ENCODE assay signal across 1 cellular context in the genomic region with DNA sequence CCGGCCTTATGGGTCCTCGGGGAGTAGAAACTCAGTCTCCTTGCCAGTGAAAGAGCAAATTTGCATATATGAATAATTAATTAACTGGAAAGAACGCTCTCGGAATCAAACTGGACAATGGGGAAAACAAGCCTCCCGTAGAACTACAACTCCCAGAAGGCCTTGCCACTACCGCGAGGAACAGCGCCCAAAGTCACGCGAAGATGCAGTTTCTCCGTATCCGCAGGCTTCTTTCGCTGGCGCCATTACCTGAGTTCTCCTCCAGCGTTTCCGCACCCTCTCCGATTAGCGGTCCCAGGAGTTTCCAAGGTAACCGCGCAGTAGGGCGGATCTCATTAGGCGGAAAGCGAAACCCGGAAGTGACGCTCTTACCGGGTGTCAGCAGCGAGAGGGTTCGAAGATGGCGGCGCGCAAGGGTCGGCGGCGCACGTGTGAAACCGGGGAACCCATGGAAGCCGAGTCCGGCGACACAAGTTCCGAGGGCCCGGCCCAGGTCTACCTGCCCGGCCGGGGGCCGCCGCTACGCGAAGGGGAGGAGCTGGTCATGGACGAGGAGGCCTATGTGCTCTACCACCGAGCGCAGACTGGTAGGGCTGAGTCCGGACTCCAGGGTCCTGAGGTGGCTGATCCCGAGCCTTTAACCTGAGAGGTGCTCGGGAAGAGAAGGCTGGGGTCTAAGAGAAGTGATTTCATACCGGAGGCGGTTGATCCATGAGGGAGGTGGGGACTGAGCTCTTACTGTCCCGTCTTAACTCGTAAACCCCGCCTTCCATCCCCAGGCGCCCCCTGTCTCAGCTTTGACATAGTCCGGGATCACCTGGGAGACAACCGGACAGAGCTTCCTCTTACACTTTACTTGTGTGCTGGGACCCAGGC.
A peak's percentile ranks its signal among the peaks of the same experiment; 100 is the strongest.
TF ChIP-seq lines count a peak whose summit lies in the region.

A gene (plus strand): TSS at position 378 of the 876 bp plus-strand sequence. CDS start 23 bp downstream, at position 401.

TF ChIP-seq in K562, 482 proteins besides CTCF, POLR2A, EP300 and RAD21 (continued from another document and continues in another):
- TF ChIP-seq, protein P1, sequence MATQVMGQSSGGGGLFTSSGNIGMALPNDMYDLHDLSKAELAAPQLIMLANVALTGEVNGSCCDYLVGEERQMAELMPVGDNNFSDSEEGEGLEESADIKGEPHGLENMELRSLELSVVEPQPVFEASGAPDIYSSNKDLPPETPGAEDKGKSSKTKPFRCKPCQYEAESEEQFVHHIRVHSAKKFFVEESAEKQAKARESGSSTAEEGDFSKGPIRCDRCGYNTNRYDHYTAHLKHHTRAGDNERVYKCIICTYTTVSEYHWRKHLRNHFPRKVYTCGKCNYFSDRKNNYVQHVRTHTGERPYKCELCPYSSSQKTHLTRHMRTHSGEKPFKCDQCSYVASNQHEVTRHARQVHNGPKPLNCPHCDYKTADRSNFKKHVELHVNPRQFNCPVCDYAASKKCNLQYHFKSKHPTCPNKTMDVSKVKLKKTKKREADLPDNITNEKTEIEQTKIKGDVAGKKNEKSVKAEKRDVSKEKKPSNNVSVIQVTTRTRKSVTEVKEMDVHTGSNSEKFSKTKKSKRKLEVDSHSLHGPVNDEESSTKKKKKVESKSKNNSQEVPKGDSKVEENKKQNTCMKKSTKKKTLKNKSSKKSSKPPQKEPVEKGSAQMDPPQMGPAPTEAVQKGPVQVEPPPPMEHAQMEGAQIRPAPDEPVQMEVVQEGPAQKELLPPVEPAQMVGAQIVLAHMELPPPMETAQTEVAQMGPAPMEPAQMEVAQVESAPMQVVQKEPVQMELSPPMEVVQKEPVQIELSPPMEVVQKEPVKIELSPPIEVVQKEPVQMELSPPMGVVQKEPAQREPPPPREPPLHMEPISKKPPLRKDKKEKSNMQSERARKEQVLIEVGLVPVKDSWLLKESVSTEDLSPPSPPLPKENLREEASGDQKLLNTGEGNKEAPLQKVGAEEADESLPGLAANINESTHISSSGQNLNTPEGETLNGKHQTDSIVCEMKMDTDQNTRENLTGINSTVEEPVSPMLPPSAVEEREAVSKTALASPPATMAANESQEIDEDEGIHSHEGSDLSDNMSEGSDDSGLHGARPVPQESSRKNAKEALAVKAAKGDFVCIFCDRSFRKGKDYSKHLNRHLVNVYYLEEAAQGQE (CRISPR knock-in tag; IDR thresholded peaks at IDR 0.05; ENCODE audit: low read depth) = no peak
- no peak for TF ChIP-seq DMBX1 (CRISPR knock-in tag; IDR thresholded peaks at IDR 0.05; ENCODE audit: borderline replicate concordance)
- TF ChIP-seq, protein P2, sequence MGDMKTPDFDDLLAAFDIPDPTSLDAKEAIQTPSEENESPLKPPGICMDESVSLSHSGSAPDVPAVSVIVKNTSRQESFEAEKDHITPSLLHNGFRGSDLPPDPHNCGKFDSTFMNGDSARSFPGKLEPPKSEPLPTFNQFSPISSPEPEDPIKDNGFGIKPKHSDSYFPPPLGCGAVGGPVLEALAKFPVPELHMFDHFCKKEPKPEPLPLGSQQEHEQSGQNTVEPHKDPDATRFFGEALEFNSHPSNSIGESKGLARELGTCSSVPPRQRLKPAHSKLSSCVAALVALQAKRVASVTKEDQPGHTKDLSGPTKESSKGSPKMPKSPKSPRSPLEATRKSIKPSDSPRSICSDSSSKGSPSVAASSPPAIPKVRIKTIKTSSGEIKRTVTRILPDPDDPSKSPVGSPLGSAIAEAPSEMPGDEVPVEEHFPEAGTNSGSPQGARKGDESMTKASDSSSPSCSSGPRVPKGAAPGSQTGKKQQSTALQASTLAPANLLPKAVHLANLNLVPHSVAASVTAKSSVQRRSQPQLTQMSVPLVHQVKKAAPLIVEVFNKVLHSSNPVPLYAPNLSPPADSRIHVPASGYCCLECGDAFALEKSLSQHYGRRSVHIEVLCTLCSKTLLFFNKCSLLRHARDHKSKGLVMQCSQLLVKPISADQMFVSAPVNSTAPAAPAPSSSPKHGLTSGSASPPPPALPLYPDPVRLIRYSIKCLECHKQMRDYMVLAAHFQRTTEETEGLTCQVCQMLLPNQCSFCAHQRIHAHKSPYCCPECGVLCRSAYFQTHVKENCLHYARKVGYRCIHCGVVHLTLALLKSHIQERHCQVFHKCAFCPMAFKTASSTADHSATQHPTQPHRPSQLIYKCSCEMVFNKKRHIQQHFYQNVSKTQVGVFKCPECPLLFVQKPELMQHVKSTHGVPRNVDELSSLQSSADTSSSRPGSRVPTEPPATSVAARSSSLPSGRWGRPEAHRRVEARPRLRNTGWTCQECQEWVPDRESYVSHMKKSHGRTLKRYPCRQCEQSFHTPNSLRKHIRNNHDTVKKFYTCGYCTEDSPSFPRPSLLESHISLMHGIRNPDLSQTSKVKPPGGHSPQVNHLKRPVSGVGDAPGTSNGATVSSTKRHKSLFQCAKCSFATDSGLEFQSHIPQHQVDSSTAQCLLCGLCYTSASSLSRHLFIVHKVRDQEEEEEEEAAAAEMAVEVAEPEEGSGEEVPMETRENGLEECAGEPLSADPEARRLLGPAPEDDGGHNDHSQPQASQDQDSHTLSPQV (IDR thresholded peaks at IDR 0.05) = no peak
- TF ChIP-seq BCOR (IDR thresholded peaks at IDR 0.05) = no peak
- TF ChIP-seq, protein P3, sequence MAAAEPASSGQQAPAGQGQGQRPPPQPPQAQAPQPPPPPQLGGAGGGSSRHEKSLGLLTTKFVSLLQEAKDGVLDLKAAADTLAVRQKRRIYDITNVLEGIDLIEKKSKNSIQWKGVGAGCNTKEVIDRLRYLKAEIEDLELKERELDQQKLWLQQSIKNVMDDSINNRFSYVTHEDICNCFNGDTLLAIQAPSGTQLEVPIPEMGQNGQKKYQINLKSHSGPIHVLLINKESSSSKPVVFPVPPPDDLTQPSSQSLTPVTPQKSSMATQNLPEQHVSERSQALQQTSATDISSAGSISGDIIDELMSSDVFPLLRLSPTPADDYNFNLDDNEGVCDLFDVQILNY (CRISPR knock-in tag; IDR thresholded peaks at IDR 0.05) = no peak
- no peak for TF ChIP-seq MTF1 (CRISPR knock-in tag; IDR thresholded peaks at IDR 0.05; ENCODE audit: borderline replicate concordance)
- peak; percentile 86 for TF ChIP-seq L3MBTL2 (IDR thresholded peaks at IDR 0.05)
- TF ChIP-seq NUFIP1 (IDR thresholded peaks at IDR 0.05; ENCODE audit: partially characterized antibody) = no peak
- no peak for TF ChIP-seq ZC3H8 (IDR thresholded peaks at IDR 0.05)
- TF ChIP-seq PCBP2 (IDR thresholded peaks at IDR 0.05; ENCODE audit: low read depth, low read length, poor library complexity, severe bottlenecking) = no peak
- TF ChIP-seq, protein P4, sequence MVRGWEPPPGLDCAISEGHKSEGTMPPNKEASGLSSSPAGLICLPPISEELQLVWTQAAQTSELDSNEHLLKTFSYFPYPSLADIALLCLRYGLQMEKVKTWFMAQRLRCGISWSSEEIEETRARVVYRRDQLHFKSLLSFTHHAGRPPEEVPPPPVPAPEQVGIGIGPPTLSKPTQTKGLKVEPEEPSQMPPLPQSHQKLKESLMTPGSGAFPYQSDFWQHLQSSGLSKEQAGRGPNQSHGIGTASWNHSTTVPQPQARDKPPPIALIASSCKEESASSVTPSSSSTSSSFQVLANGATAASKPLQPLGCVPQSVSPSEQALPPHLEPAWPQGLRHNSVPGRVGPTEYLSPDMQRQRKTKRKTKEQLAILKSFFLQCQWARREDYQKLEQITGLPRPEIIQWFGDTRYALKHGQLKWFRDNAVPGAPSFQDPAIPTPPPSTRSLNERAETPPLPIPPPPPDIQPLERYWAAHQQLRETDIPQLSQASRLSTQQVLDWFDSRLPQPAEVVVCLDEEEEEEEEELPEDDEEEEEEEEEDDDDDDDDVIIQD (CRISPR knock-in tag; IDR thresholded peaks at IDR 0.05) = no peak
- TF ChIP-seq BRD4 (IDR thresholded peaks at IDR 0.05) = peak; percentile 86; the same call in 1 of the 2 replicates
- TF ChIP-seq, protein P5, sequence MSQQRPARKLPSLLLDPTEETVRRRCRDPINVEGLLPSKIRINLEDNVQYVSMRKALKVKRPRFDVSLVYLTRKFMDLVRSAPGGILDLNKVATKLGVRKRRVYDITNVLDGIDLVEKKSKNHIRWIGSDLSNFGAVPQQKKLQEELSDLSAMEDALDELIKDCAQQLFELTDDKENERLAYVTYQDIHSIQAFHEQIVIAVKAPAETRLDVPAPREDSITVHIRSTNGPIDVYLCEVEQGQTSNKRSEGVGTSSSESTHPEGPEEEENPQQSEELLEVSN (IDR thresholded peaks at IDR 0.05; ENCODE audit: borderline replicate concordance in 1 of 2, extremely low read depth in 1 of 2, insufficient read depth in 1 of 2, insufficient read length in 1 of 2, low read depth in 1 of 2, low read length in 1 of 2, poor library complexity in 1 of 2, severe bottlenecking in 1 of 2) = peak; percentile 32 to 56
- no peak for TF ChIP-seq EZH2 (IDR thresholded peaks at IDR 0.05; ENCODE audit: borderline replicate concordance, low read depth, low read length)
- no peak for TF ChIP-seq CBFA2T3 (IDR thresholded peaks at IDR 0.05)
- no peak for TF ChIP-seq ZNF408 (CRISPR knock-in tag; IDR thresholded peaks at IDR 0.05; ENCODE audit: low read depth)
- peak; percentile 91 for TF ChIP-seq HNRNPLL (IDR thresholded peaks at IDR 0.05; ENCODE audit: low read depth, low read length, poor library complexity, severe bottlenecking)
- no peak for TF ChIP-seq ZNF586 (CRISPR knock-in tag; conservative IDR thresholded peaks at IDR 0.05)
- no peak for TF ChIP-seq CHCHD3 (CRISPR knock-in tag; IDR thresholded peaks at IDR 0.05)
- TF ChIP-seq SMAD1 (IDR thresholded peaks at IDR 0.05; ENCODE audit: low read depth, low read length, partially characterized antibody) = no peak
- peak; percentile 53 for TF ChIP-seq BHLHE40 (IDR thresholded peaks at IDR 0.05; ENCODE audit: low read length)
- peak; percentile 41 for TF ChIP-seq CCNT2 (IDR thresholded peaks at IDR 0.05; ENCODE audit: borderline replicate concordance, extremely low read depth, insufficient read length, low read depth, low read length)
- TF ChIP-seq, protein P6, sequence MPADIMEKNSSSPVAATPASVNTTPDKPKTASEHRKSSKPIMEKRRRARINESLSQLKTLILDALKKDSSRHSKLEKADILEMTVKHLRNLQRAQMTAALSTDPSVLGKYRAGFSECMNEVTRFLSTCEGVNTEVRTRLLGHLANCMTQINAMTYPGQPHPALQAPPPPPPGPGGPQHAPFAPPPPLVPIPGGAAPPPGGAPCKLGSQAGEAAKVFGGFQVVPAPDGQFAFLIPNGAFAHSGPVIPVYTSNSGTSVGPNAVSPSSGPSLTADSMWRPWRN (IDR thresholded peaks at IDR 0.05; ENCODE audit: low read depth) = no peak
- TF ChIP-seq CBFA2T2 (conservative IDR thresholded peaks at IDR 0.05) = no peak
- TF ChIP-seq, protein P7, sequence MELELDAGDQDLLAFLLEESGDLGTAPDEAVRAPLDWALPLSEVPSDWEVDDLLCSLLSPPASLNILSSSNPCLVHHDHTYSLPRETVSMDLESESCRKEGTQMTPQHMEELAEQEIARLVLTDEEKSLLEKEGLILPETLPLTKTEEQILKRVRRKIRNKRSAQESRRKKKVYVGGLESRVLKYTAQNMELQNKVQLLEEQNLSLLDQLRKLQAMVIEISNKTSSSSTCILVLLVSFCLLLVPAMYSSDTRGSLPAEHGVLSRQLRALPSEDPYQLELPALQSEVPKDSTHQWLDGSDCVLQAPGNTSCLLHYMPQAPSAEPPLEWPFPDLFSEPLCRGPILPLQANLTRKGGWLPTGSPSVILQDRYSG (tag; conservative IDR thresholded peaks at IDR 0.05; ENCODE audit: low read depth) = no peak
- TF ChIP-seq TCFL5 (CRISPR knock-in tag; conservative IDR thresholded peaks at IDR 0.05) = no peak
- no peak for TF ChIP-seq NCOA2 (IDR thresholded peaks at IDR 0.05; ENCODE audit: partially characterized antibody in 2 of 2)
- TF ChIP-seq KDM5B (IDR thresholded peaks at IDR 0.05; ENCODE audit: insufficient replicate concordance, low read depth, low read length) = peak; percentile 78
- TF ChIP-seq CREB1 (IDR thresholded peaks at IDR 0.05) = peak; percentile 91
- TF ChIP-seq CREB1 (CRISPR knock-in tag; IDR thresholded peaks at IDR 0.05) = peak; percentile 92
- TF ChIP-seq, protein P8, sequence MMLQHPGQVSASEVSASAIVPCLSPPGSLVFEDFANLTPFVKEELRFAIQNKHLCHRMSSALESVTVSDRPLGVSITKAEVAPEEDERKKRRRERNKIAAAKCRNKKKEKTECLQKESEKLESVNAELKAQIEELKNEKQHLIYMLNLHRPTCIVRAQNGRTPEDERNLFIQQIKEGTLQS (IDR thresholded peaks at IDR 0.05) = no peak
- TF ChIP-seq, protein P8 (CRISPR knock-in tag; conservative IDR thresholded peaks at IDR 0.05) = no peak; the same call in 1 of the 2 replicates
- TF ChIP-seq HOXB6 (CRISPR knock-in tag; IDR thresholded peaks at IDR 0.05; ENCODE audit: borderline replicate concordance) = no peak
- TF ChIP-seq, protein P9, sequence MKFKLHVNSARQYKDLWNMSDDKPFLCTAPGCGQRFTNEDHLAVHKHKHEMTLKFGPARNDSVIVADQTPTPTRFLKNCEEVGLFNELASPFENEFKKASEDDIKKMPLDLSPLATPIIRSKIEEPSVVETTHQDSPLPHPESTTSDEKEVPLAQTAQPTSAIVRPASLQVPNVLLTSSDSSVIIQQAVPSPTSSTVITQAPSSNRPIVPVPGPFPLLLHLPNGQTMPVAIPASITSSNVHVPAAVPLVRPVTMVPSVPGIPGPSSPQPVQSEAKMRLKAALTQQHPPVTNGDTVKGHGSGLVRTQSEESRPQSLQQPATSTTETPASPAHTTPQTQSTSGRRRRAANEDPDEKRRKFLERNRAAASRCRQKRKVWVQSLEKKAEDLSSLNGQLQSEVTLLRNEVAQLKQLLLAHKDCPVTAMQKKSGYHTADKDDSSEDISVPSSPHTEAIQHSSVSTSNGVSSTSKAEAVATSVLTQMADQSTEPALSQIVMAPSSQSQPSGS (CRISPR knock-in tag; IDR thresholded peaks at IDR 0.05) = no peak
- peak; percentile 89 for TF ChIP-seq SUPT5H (IDR thresholded peaks at IDR 0.05)
- TF ChIP-seq, protein P10, sequence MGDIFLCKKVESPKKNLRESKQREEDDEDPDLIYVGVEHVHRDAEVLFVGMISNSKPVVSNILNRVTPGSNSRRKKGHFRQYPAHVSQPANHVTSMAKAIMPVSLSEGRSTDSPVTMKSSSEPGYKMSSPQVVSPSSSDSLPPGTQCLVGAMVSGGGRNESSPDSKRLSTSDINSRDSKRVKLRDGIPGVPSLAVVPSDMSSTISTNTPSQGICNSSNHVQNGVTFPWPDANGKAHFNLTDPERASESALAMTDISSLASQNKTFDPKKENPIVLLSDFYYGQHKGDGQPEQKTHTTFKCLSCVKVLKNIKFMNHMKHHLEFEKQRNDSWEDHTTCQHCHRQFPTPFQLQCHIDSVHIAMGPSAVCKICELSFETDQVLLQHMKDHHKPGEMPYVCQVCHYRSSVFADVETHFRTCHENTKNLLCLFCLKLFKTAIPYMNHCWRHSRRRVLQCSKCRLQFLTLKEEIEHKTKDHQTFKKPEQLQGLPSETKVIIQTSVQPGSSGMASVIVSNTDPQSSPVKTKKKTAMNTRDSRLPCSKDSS (IDR thresholded peaks at IDR 0.05; ENCODE audit: low read depth, partially characterized antibody) = no peak
- TF ChIP-seq SMC3 (conservative IDR thresholded peaks at IDR 0.05; ENCODE audit: insufficient read depth, low read depth, low read length) = peak; percentile 33; the same call in 1 of the 2 replicates
- TF ChIP-seq KHSRP (IDR thresholded peaks at IDR 0.05) = 0 out of 2 replicates have a peak, but pooled peaks have one; percentile 27
- peak; percentile 35; the same call in 1 of the 2 replicates for TF ChIP-seq ZNF263 (CRISPR knock-in tag; IDR thresholded peaks at IDR 0.05; ENCODE audit: borderline replicate concordance)
- TF ChIP-seq GABPB1 (CRISPR knock-in tag; IDR thresholded peaks at IDR 0.05) = peak; percentile 95
- peak; percentile 73 for TF ChIP-seq PML (IDR thresholded peaks at IDR 0.05; ENCODE audit: low read length)
- no peak for TF ChIP-seq RNF2 (IDR thresholded peaks at IDR 0.05)
- peak; percentile 77 for TF ChIP-seq NFRKB (IDR thresholded peaks at IDR 0.05; ENCODE audit: low read depth)
- peak; percentile 46; the same call in 1 of the 2 replicates for TF ChIP-seq ZFX (CRISPR knock-in tag; IDR thresholded peaks at IDR 0.05)
